ENCODE assay signal across 21 cellular contexts in the genomic region with DNA sequence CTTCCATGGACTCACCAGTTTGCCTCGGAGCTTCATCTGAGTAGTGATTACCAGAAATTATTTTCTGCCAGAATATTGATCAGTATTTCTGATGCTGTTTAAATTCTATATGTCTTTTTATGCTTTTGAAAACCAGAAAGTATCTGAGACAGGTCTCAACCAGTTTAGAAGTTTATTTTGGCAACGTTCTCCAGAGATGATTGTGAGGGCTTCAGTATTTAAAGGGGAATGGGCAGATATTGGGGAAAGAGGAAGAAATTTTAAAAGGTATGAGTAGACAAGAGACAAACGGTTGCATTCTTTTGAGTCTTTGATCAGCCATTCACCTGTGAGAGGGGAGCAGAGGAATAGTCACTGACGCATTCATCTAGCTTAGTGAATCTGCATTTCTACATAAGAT. TPM values are rescaled to one million over a fixed set of nuclear protein-coding genes. Genes with fewer than 3 reads are reported as not detected.
"Had no signal": no experiment of that assay in that cellular context is flagged by ENCODE, and none has a peak within 500 bp of the region (broad histone marks: within the 10 kb centered on the region; RNA-seq: fewer than 3 reads in every experiment).

No MANE protein-coding gene starts in this region.

- ATAC-seq: activated naive CD8-positive, alpha-beta T cell treated with anti-CD3 and anti-CD28 coated beads, Interleukin-2, amount 50 U/mL, for 24 hours; activated T-cell treated with anti-CD3 and anti-CD28 coated beads, Interleukin-2, amount 50 U/mL, for 4 hours; effector memory CD8-positive, alpha-beta T cell; left lung; naive thymus-derived CD4-positive, alpha-beta T cell; right lobe of liver had no signal

- H3K4me1 Mint-ChIP-seq: activated naive CD8-positive, alpha-beta T cell treated with anti-CD3 and anti-CD28 coated beads, Interleukin-2, amount 50 U/mL, for 24 hours had no signal

- H3K9me3 ChIP-seq: pancreas, right lobe of liver, testis had no signal

- H3K27me3 Mint-ChIP-seq: activated CD4-positive, alpha-beta T cell treated with anti-CD3 and anti-CD28 coated beads, Interleukin-2, amount 10 ng/mL, durations not matched to agents 7 days and 5 days; activated naive CD4-positive, alpha-beta T cell treated with anti-CD3 and anti-CD28 coated beads, Interleukin-2, amount 10 ng/mL, durations not matched to agents 7 days and 5 days; activated naive CD8-positive, alpha-beta T cell treated with anti-CD3 and anti-CD28 coated beads, Interleukin-2, amount 50 U/mL, for 24 hours; effector memory CD8-positive, alpha-beta T cell; naive thymus-derived CD4-positive, alpha-beta T cell; type B pancreatic cell had no signal

- H3K4me3 ChIP-seq: cardiac muscle cell, left lung, pancreas, right lobe of liver, stomach, testis had no signal

- DNase-seq: activated CD4-positive, alpha-beta T cell treated with anti-CD3 and anti-CD28 coated beads, Interleukin-2, amount 10 ng/mL, durations not matched to agents 7 days and 5 days; activated CD8-positive, alpha-beta memory T cell treated with anti-CD3 and anti-CD28 coated beads, Interleukin-2, amount 50 U/mL, for 4 hours; activated effector memory CD4-positive, alpha-beta T cell treated with Interleukin-2 at 50 U/mL for 16 hours; activated naive CD4-positive, alpha-beta T cell treated with anti-CD3 and anti-CD28 coated beads, Interleukin-2, amount 10 ng/mL, durations not matched to agents 7 days and 5 days; activated naive CD8-positive, alpha-beta T cell treated with anti-CD3 and anti-CD28 coated beads, Interleukin-2, amount 50 U/mL, for 24 hours; activated T-cell treated with anti-CD3 and anti-CD28 coated beads, Interleukin-2, amount 50 U/mL, for 4 hours; anterior cingulate cortex; effector memory CD8-positive, alpha-beta T cell; left lung; naive thymus-derived CD4-positive, alpha-beta T cell; pancreas; right lobe of liver; small intestine; stimulated activated CD4-positive, alpha-beta T cell treated with anti-CD3 and anti-CD28 coated beads, Interleukin-4, amount 100 ng/mL, for 1 hour; stomach; testis had no signal

- H3K4me1 ChIP-seq: right lobe of liver, testis had no signal

- H3K4me3 Mint-ChIP-seq: activated CD4-positive, alpha-beta T cell treated with anti-CD3 and anti-CD28 coated beads, Interleukin-2, amount 10 ng/mL, durations not matched to agents 7 days and 5 days; activated naive CD4-positive, alpha-beta T cell treated with anti-CD3 and anti-CD28 coated beads, Interleukin-2, amount 10 ng/mL, durations not matched to agents 7 days and 5 days; activated naive CD8-positive, alpha-beta T cell treated with anti-CD3 and anti-CD28 coated beads, Interleukin-2, amount 50 U/mL, for 24 hours; activated T-cell treated with anti-CD3 and anti-CD28 coated beads, Interleukin-2, amount 50 U/mL, for 4 hours; effector memory CD8-positive, alpha-beta T cell; naive thymus-derived CD4-positive, alpha-beta T cell; type B pancreatic cell had no signal

- H3K27me3 ChIP-seq: cardiac muscle cell, left lung, pancreas, right lobe of liver, stomach, testis had no signal

- H3K27ac Mint-ChIP-seq: activated CD4-positive, alpha-beta T cell treated with anti-CD3 and anti-CD28 coated beads, Interleukin-2, amount 10 ng/mL, durations not matched to agents 7 days and 5 days; activated naive CD4-positive, alpha-beta T cell treated with anti-CD3 and anti-CD28 coated beads, Interleukin-2, amount 10 ng/mL, durations not matched to agents 7 days and 5 days; activated naive CD8-positive, alpha-beta T cell treated with anti-CD3 and anti-CD28 coated beads, Interleukin-2, amount 50 U/mL, for 24 hours; type B pancreatic cell had no signal

- H3K9me3 Mint-ChIP-seq: type B pancreatic cell had no signal

- H3K27ac ChIP-seq: cardiac muscle cell, left lung, testis had no signal

RNA-seq across cellular contexts. Expression of a gene that starts 44.4 kb away (rescaled TPM):
- total RNA-seq: dermis microvascular lymphatic vessel endothelial cell, epithelial cell of proximal tubule, kidney epithelial cell had no signal
